Comparison of ENCODE assay signal across 1 cellular context in genomic region chr19:19192910-19193423, GRCh38.
TF ChIP-seq lines count a peak whose summit lies in the region.

No MANE protein-coding gene starts in this region.

TF ChIP-seq in IMR-90, 13 proteins besides CTCF, POLR2A, EP300 and RAD21:
- TF ChIP-seq MAZ (IDR thresholded peaks at IDR 0.05; ENCODE audit: borderline replicate concordance, low read depth, low read length) (no peak), USF2 (IDR thresholded peaks at IDR 0.05; ENCODE audit: low read depth, low read length) (peak; percentile 42; the same call in 1 of the 2 replicates), MXI1 (IDR thresholded peaks at IDR 0.05; ENCODE audit: borderline replicate concordance, low read depth, low read length) (no peak), SMC3 (IDR thresholded peaks at IDR 0.05; ENCODE audit: low read depth, low read length) (no peak), RFX5 (IDR thresholded peaks at IDR 0.05; ENCODE audit: low read depth, low read length) (no peak), BHLHE40 (IDR thresholded peaks at IDR 0.05; ENCODE audit: low read depth, low read length) (peak; percentile 54)
